ENCODE assay signal across 16 cellular contexts in the genomic region with DNA sequence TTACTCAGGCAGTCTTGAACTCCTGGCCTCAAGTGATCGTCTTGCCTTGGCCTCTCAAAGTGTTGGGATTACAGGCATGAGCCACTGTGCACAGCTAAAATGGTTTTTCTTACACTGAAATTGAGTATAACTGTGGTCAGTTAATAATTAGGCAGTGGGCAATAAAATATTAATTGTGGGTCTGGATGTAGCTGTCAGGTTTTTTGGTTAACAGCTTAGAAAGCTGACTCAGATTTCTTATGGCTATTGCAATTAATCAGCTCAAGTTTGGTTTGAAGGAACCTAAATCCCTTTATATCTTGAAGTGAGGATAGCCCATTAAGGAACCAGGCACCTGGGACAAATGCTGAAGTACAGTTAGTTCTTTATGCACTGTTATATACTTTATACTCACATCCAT.
"Had no signal": no experiment of that assay in that cellular context is flagged by ENCODE, and none has a peak within 500 bp of the region (broad histone marks: within the 10 kb centered on the region; RNA-seq: fewer than 3 reads in every experiment).

No MANE protein-coding gene starts in this region.

- H3K9me3 ChIP-seq: heart right ventricle had no signal

- DNase-seq: activated B cell treated with CpG ODN at 0.5 μM for 24 hours; activated CD4-positive, alpha-beta T cell treated with anti-CD3 and anti-CD28 coated beads, Interleukin-2, amount 10 ng/mL, durations not matched to agents 24 days and 14 days; activated CD8-positive, alpha-beta memory T cell treated with anti-CD3 and anti-CD28 coated beads, Interleukin-2, amount 50 U/mL, for 48 hours; activated CD8-positive, alpha-beta T cell treated with anti-CD3 and anti-CD28 coated beads, Interleukin-2, amount 10 ng/mL, durations not matched to agents 7 days and 5 days; activated naive CD4-positive, alpha-beta T cell; endodermal cell; heart right ventricle; left ventricle myocardium superior had no signal

- H3K4me3 Mint-ChIP-seq: activated B cell treated with CpG ODN at 0.5 μM for 24 hours; activated CD4-positive, alpha-beta T cell treated with anti-CD3 and anti-CD28 coated beads, Interleukin-2, amount 10 ng/mL, durations not matched to agents 24 days and 14 days; activated CD8-positive, alpha-beta T cell treated with anti-CD3 and anti-CD28 coated beads, Interleukin-2, amount 10 ng/mL, durations not matched to agents 7 days and 5 days; activated T-helper 1 cell treated with anti-CD3 and anti-CD28 coated beads, Interleukin-12 subunit alpha, Interleukin-12 subunit beta, Interleukin-2, Interleukin-4 antibody, amounts not matched to agents 30 ng/mL and 10 ng/mL and 1 ng/mL, durations not matched to agents 14 hours and 24 hours and 36 hours; endodermal cell; memory B cell; neural crest cell; stimulated activated effector memory CD8-positive, alpha-beta T cell treated with anti-CD3 and anti-CD28 coated beads, Interleukin-12 subunit alpha, Interleukin-12 subunit beta, amount 100 ng/mL, for 72 hours had no signal

- FAIRE-seq: frontal cortex, keratinocyte, TTC549, urothelium cell line had no signal

- ATAC-seq: activated CD8-positive, alpha-beta T cell treated with anti-CD3 and anti-CD28 coated beads, Interleukin-2, amount 10 ng/mL, durations not matched to agents 7 days and 5 days; heart right ventricle; left ventricle myocardium superior; stimulated activated effector memory CD8-positive, alpha-beta T cell treated with anti-CD3 and anti-CD28 coated beads, Interleukin-12 subunit alpha, Interleukin-12 subunit beta, amount 100 ng/mL, for 72 hours had no signal

- H3K9me3 Mint-ChIP-seq: activated B cell treated with CpG ODN at 0.5 μM for 24 hours; activated CD4-positive, alpha-beta T cell treated with anti-CD3 and anti-CD28 coated beads, Interleukin-2, amount 10 ng/mL, durations not matched to agents 24 days and 14 days; activated T-helper 1 cell treated with anti-CD3 and anti-CD28 coated beads, Interleukin-12 subunit alpha, Interleukin-12 subunit beta, Interleukin-2, Interleukin-4 antibody, amounts not matched to agents 30 ng/mL and 10 ng/mL and 1 ng/mL, durations not matched to agents 14 hours and 24 hours and 36 hours; endodermal cell; memory B cell; neural crest cell; stimulated activated effector memory CD8-positive, alpha-beta T cell treated with anti-CD3 and anti-CD28 coated beads, Interleukin-12 subunit alpha, Interleukin-12 subunit beta, amount 100 ng/mL, for 72 hours had no signal

- H3K27ac Mint-ChIP-seq: activated B cell treated with CpG ODN at 0.5 μM for 24 hours; activated CD4-positive, alpha-beta T cell treated with anti-CD3 and anti-CD28 coated beads, Interleukin-2, amount 10 ng/mL, durations not matched to agents 24 days and 14 days; activated CD8-positive, alpha-beta T cell treated with anti-CD3 and anti-CD28 coated beads, Interleukin-2, amount 10 ng/mL, durations not matched to agents 7 days and 5 days; activated T-helper 1 cell treated with anti-CD3 and anti-CD28 coated beads, Interleukin-12 subunit alpha, Interleukin-12 subunit beta, Interleukin-2, Interleukin-4 antibody, amounts not matched to agents 30 ng/mL and 10 ng/mL and 1 ng/mL, durations not matched to agents 14 hours and 24 hours and 36 hours; memory B cell; stimulated activated effector memory CD8-positive, alpha-beta T cell treated with anti-CD3 and anti-CD28 coated beads, Interleukin-12 subunit alpha, Interleukin-12 subunit beta, amount 100 ng/mL, for 72 hours had no signal

- H3K27me3 ChIP-seq: heart right ventricle had no signal

- H3K4me3 ChIP-seq: heart right ventricle had no signal

- H3K27me3 Mint-ChIP-seq: activated B cell treated with CpG ODN at 0.5 μM for 24 hours; activated CD4-positive, alpha-beta T cell treated with anti-CD3 and anti-CD28 coated beads, Interleukin-2, amount 10 ng/mL, durations not matched to agents 24 days and 14 days; memory B cell had no signal
